ENCODE assay signal across 1 cellular context in genomic region chr3:100032262-100032661, GRCh38.
TF ChIP-seq lines count a peak whose summit lies in the region.

No MANE protein-coding gene starts in this region.

TF ChIP-seq in A549, 52 proteins besides CTCF, POLR2A, EP300 and RAD21 (continued from another document):
- TF ChIP-seq BHLHE40 (IDR thresholded peaks at IDR 0.05; ENCODE audit: low read depth, low read length) (no peak), CHD2 (IDR thresholded peaks at IDR 0.05; ENCODE audit: low read length, partially characterized antibody) (no peak), NPAS2 (CRISPR knock-in tag; IDR thresholded peaks at IDR 0.05; ENCODE audit: borderline replicate concordance) (no peak), CHD4 (IDR thresholded peaks at IDR 0.05; ENCODE audit: borderline replicate concordance) (no peak), CEBPB (IDR thresholded peaks at IDR 0.05) (no peak), SMC3 (IDR thresholded peaks at IDR 0.05) (no peak), TFCP2L1 (CRISPR knock-in tag; IDR thresholded peaks at IDR 0.05) (no peak), TP53 (CRISPR knock-in tag; IDR thresholded peaks at IDR 0.05) (no peak)
